Comparison of ENCODE assay signal across 1 cellular context in the genomic region with DNA sequence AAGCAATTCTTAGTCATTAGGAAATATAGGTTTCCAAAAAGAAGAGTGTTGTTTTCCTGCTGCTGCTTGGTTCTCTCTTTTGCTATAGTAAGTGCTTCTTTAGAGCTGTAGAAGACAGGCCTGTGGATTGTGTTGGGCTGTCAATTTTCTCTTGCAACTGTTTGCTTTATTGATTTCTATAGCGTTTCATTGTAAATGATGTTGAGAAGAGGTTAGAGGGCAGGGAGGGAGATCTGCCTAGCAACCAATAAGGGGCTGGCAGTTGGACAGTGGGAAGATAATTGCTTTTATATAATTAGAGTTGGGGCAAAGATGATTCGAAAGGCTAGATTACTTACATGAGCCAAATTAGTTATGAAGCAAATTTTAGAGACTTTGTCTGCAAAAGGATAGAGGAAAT.
TF ChIP-seq lines count a peak whose summit lies in the region.

No MANE protein-coding gene starts in this region.

TF ChIP-seq in HepG2, 621 proteins besides CTCF, POLR2A, EP300 and RAD21 (continued from another document and continues in another):
- TF ChIP-seq RFX5 (IDR thresholded peaks at IDR 0.05; ENCODE audit: low read depth, low read length) = peak; percentile 96
- no peak for TF ChIP-seq ZNF432 (CRISPR knock-in tag; IDR thresholded peaks at IDR 0.05; ENCODE audit: borderline replicate concordance)
- TF ChIP-seq, protein P1, sequence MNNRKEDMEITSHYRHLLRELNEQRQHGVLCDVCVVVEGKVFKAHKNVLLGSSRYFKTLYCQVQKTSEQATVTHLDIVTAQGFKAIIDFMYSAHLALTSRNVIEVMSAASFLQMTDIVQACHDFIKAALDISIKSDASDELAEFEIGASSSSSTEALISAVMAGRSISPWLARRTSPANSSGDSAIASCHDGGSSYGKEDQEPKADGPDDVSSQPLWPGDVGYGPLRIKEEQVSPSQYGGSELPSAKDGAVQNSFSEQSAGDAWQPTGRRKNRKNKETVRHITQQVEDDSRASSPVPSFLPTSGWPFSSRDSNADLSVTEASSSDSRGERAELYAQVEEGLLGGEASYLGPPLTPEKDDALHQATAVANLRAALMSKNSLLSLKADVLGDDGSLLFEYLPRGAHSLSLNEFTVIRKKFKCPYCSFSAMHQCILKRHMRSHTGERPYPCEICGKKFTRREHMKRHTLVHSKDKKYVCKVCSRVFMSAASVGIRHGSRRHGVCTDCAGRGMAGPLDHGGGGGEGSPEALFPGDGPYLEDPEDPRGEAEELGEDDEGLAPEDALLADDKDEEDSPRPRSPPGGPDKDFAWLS (CRISPR knock-in tag; IDR thresholded peaks at IDR 0.05; ENCODE audit: borderline replicate concordance) = no peak
- TF ChIP-seq, protein P2, sequence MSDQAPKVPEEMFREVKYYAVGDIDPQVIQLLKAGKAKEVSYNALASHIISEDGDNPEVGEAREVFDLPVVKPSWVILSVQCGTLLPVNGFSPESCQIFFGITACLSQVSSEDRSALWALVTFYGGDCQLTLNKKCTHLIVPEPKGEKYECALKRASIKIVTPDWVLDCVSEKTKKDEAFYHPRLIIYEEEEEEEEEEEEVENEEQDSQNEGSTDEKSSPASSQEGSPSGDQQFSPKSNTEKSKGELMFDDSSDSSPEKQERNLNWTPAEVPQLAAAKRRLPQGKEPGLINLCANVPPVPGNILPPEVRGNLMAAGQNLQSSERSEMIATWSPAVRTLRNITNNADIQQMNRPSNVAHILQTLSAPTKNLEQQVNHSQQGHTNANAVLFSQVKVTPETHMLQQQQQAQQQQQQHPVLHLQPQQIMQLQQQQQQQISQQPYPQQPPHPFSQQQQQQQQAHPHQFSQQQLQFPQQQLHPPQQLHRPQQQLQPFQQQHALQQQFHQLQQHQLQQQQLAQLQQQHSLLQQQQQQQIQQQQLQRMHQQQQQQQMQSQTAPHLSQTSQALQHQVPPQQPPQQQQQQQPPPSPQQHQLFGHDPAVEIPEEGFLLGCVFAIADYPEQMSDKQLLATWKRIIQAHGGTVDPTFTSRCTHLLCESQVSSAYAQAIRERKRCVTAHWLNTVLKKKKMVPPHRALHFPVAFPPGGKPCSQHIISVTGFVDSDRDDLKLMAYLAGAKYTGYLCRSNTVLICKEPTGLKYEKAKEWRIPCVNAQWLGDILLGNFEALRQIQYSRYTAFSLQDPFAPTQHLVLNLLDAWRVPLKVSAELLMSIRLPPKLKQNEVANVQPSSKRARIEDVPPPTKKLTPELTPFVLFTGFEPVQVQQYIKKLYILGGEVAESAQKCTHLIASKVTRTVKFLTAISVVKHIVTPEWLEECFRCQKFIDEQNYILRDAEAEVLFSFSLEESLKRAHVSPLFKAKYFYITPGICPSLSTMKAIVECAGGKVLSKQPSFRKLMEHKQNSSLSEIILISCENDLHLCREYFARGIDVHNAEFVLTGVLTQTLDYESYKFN (CRISPR knock-in tag; conservative IDR thresholded peaks at IDR 0.05) = peak; percentile 34; the same call in 1 of the 2 replicates
- TF ChIP-seq, protein P3, sequence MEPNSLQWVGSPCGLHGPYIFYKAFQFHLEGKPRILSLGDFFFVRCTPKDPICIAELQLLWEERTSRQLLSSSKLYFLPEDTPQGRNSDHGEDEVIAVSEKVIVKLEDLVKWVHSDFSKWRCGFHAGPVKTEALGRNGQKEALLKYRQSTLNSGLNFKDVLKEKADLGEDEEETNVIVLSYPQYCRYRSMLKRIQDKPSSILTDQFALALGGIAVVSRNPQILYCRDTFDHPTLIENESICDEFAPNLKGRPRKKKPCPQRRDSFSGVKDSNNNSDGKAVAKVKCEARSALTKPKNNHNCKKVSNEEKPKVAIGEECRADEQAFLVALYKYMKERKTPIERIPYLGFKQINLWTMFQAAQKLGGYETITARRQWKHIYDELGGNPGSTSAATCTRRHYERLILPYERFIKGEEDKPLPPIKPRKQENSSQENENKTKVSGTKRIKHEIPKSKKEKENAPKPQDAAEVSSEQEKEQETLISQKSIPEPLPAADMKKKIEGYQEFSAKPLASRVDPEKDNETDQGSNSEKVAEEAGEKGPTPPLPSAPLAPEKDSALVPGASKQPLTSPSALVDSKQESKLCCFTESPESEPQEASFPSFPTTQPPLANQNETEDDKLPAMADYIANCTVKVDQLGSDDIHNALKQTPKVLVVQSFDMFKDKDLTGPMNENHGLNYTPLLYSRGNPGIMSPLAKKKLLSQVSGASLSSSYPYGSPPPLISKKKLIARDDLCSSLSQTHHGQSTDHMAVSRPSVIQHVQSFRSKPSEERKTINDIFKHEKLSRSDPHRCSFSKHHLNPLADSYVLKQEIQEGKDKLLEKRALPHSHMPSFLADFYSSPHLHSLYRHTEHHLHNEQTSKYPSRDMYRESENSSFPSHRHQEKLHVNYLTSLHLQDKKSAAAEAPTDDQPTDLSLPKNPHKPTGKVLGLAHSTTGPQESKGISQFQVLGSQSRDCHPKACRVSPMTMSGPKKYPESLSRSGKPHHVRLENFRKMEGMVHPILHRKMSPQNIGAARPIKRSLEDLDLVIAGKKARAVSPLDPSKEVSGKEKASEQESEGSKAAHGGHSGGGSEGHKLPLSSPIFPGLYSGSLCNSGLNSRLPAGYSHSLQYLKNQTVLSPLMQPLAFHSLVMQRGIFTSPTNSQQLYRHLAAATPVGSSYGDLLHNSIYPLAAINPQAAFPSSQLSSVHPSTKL (CRISPR knock-in tag; IDR thresholded peaks at IDR 0.05) = 0 out of 2 replicates have a peak, but pooled peaks have one; percentile 18
- TF ChIP-seq HNRNPL (IDR thresholded peaks at IDR 0.05; ENCODE audit: low read depth, low read length) = no peak
- no peak; the same call in 1 of the 2 replicates for TF ChIP-seq NR2C2 (CRISPR knock-in tag; IDR thresholded peaks at IDR 0.05; ENCODE audit: borderline replicate concordance)
- TF ChIP-seq NR2F1 (CRISPR knock-in tag; IDR thresholded peaks at IDR 0.05) = peak in 1 of 2 experiments; percentile 50; a peak in 1 of 4 replicates
- TF ChIP-seq NR2F2 (IDR thresholded peaks at IDR 0.05; ENCODE audit: borderline replicate concordance, low read depth) = 0 out of 2 replicates have a peak, but pooled peaks have one; percentile 38
- peak; percentile 36; the same call in 1 of the 2 replicates for TF ChIP-seq HDAC1 (CRISPR knock-in tag; IDR thresholded peaks at IDR 0.05)
- TF ChIP-seq, protein P4, sequence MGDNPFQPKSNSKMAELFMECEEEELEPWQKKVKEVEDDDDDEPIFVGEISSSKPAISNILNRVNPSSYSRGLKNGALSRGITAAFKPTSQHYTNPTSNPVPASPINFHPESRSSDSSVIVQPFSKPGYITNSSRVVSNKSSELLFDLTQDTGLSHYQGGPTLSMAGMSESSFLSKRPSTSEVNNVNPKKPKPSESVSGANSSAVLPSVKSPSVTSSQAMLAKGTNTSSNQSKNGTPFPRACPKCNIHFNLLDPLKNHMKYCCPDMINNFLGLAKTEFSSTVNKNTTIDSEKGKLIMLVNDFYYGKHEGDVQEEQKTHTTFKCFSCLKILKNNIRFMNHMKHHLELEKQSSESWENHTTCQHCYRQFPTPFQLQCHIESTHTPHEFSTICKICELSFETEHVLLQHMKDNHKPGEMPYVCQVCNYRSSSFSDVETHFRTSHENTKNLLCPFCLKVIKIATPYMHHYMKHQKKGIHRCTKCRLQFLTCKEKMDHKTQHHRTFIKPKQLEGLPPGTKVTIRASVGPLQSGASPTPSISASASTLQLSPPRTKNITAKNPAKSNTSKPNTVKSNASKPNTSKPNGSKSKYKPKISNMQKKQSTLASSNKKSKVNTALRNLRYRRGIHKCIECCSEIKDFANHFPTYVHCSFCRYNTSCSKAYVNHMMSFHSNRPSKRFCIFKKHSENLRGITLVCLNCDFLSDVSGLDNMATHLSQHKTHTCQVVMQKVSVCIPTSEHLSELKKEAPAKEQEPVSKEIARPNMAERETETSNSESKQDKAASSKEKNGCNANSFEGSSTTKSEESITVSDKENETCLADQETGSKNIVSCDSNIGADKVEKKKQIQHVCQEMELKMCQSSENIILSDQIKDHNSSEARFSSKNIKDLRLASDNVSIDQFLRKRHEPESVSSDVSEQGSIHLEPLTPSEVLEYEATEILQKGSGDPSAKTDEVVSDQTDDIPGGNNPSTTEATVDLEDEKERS (CRISPR knock-in tag; IDR thresholded peaks at IDR 0.05) = no peak
- TF ChIP-seq, protein P5, sequence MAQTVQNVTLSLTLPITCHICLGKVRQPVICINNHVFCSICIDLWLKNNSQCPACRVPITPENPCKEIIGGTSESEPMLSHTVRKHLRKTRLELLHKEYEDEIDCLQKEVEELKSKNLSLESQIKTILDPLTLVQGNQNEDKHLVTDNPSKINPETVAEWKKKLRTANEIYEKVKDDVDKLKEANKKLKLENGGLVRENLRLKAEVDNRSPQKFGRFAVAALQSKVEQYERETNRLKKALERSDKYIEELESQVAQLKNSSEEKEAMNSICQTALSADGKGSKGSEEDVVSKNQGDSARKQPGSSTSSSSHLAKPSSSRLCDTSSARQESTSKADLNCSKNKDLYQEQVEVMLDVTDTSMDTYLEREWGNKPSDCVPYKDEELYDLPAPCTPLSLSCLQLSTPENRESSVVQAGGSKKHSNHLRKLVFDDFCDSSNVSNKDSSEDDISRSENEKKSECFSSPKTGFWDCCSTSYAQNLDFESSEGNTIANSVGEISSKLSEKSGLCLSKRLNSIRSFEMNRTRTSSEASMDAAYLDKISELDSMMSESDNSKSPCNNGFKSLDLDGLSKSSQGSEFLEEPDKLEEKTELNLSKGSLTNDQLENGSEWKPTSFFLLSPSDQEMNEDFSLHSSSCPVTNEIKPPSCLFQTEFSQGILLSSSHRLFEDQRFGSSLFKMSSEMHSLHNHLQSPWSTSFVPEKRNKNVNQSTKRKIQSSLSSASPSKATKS (CRISPR knock-in tag; IDR thresholded peaks at IDR 0.05) = no peak
- TF ChIP-seq, protein P6, sequence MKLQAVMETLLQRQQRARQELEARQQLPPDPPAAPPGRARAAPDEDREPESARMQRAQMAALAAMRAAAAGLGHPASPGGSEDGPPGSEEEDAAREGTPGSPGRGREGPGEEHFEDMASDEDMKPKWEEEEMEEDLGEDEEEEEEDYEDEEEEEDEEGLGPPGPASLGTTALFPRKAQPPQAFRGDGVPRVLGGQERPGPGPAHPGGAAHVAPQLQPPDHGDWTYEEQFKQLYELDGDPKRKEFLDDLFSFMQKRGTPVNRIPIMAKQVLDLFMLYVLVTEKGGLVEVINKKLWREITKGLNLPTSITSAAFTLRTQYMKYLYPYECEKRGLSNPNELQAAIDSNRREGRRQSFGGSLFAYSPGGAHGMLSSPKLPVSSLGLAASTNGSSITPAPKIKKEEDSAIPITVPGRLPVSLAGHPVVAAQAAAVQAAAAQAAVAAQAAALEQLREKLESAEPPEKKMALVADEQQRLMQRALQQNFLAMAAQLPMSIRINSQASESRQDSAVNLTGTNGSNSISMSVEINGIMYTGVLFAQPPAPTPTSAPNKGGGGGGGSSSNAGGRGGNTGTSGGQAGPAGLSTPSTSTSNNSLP (IDR thresholded peaks at IDR 0.05; ENCODE audit: low read depth, low read length) = peak; percentile 60
- 0 out of 2 replicates have a peak, but pooled peaks have one; percentile 22 for TF ChIP-seq KAT2B (IDR thresholded peaks at IDR 0.05; ENCODE audit: borderline replicate concordance, low read depth, low read length)
- no peak for TF ChIP-seq ZNF768 (CRISPR knock-in tag; IDR thresholded peaks at IDR 0.05)
- TF ChIP-seq ZNF232 (CRISPR knock-in tag; IDR thresholded peaks at IDR 0.05; ENCODE audit: borderline replicate concordance) = no peak
- TF ChIP-seq ZNF441 (CRISPR knock-in tag; IDR thresholded peaks at IDR 0.05; ENCODE audit: borderline replicate concordance) = no peak
- no peak for TF ChIP-seq FOXK1 (CRISPR knock-in tag; IDR thresholded peaks at IDR 0.05; ENCODE audit: borderline replicate concordance, low read depth)
- TF ChIP-seq ETV5 (CRISPR knock-in tag; IDR thresholded peaks at IDR 0.05; ENCODE audit: borderline replicate concordance) = no peak
- no peak for TF ChIP-seq NFYC (CRISPR knock-in tag; IDR thresholded peaks at IDR 0.05)
- TF ChIP-seq, protein P7, sequence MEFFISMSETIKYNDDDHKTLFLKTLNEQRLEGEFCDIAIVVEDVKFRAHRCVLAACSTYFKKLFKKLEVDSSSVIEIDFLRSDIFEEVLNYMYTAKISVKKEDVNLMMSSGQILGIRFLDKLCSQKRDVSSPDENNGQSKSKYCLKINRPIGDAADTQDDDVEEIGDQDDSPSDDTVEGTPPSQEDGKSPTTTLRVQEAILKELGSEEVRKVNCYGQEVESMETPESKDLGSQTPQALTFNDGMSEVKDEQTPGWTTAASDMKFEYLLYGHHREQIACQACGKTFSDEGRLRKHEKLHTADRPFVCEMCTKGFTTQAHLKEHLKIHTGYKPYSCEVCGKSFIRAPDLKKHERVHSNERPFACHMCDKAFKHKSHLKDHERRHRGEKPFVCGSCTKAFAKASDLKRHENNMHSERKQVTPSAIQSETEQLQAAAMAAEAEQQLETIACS (CRISPR knock-in tag; IDR thresholded peaks at IDR 0.05) = no peak
- peak; percentile 81 for TF ChIP-seq ONECUT2 (CRISPR knock-in tag; IDR thresholded peaks at IDR 0.05)
- TF ChIP-seq PITX1 (CRISPR knock-in tag; IDR thresholded peaks at IDR 0.05) = no peak
- peak; percentile 54 for TF ChIP-seq GATAD2A (CRISPR knock-in tag; IDR thresholded peaks at IDR 0.05)
- TF ChIP-seq, protein P8, sequence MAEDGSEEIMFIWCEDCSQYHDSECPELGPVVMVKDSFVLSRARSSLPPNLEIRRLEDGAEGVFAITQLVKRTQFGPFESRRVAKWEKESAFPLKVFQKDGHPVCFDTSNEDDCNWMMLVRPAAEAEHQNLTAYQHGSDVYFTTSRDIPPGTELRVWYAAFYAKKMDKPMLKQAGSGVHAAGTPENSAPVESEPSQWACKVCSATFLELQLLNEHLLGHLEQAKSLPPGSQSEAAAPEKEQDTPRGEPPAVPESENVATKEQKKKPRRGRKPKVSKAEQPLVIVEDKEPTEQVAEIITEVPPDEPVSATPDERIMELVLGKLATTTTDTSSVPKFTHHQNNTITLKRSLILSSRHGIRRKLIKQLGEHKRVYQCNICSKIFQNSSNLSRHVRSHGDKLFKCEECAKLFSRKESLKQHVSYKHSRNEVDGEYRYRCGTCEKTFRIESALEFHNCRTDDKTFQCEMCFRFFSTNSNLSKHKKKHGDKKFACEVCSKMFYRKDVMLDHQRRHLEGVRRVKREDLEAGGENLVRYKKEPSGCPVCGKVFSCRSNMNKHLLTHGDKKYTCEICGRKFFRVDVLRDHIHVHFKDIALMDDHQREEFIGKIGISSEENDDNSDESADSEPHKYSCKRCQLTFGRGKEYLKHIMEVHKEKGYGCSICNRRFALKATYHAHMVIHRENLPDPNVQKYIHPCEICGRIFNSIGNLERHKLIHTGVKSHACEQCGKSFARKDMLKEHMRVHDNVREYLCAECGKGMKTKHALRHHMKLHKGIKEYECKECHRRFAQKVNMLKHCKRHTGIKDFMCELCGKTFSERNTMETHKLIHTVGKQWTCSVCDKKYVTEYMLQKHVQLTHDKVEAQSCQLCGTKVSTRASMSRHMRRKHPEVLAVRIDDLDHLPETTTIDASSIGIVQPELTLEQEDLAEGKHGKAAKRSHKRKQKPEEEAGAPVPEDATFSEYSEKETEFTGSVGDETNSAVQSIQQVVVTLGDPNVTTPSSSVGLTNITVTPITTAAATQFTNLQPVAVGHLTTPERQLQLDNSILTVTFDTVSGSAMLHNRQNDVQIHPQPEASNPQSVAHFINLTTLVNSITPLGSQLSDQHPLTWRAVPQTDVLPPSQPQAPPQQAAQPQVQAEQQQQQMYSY (CRISPR knock-in tag; IDR thresholded peaks at IDR 0.05) = no peak
- no peak for TF ChIP-seq ZNF546 (CRISPR knock-in tag; conservative IDR thresholded peaks at IDR 0.05)
- no peak for TF ChIP-seq SOX13 (IDR thresholded peaks at IDR 0.05)
- peak in 1 of 2 experiments; percentile 33; a peak in 1 of 4 replicates for TF ChIP-seq SOX13 (CRISPR knock-in tag; conservative IDR thresholded peaks at IDR 0.05 in 1 of 2, IDR thresholded peaks at IDR 0.05 in 1 of 2)
- peak; percentile 96 for TF ChIP-seq RFXANK (CRISPR knock-in tag; IDR thresholded peaks at IDR 0.05)
- no peak for TF ChIP-seq TSC22D2 (CRISPR knock-in tag; IDR thresholded peaks at IDR 0.05; ENCODE audit: borderline replicate concordance)
- no peak for TF ChIP-seq HCFC1 (IDR thresholded peaks at IDR 0.05; ENCODE audit: low read depth, low read length)
- peak; percentile 64 for TF ChIP-seq NR2F6 (IDR thresholded peaks at IDR 0.05)
- peak; percentile 45; the same call in 1 of the 2 replicates for TF ChIP-seq NR2F6 (CRISPR knock-in tag; IDR thresholded peaks at IDR 0.05)
- no peak for TF ChIP-seq SOX6 (IDR thresholded peaks at IDR 0.05)
- TF ChIP-seq SOX6 (CRISPR knock-in tag; IDR thresholded peaks at IDR 0.05) = peak; percentile 39; the same call in 1 of the 2 replicates
